In genomic region chr14:90140956-90141316, GRCh38 we compare ENCODE assay signal across 16 cellular contexts.
DNase-seq lines count a peak whose midpoint lies in the region; ATAC-seq and TF ChIP-seq lines count a peak whose summit lies in the region.
"Had no signal": no experiment of that assay in that cellular context is flagged by ENCODE, and none has a peak within 500 bp of the region (broad histone marks: within the 10 kb centered on the region; RNA-seq: fewer than 3 reads in every experiment).

No MANE protein-coding gene starts in this region.

- DNase-seq in NOMO-1 treated with DMSO at 0.1 percent for 48 hours (lab: John Stamatoyannopoulos, UW; ENCODE audit: unreplicated experiment) (peak; percentile 23), NOMO-1 treated with dmso at 0.1 percent for 144 hours (lab: John Stamatoyannopoulos, UW; ENCODE audit: unreplicated experiment) (no peak), RKO (ENCODE audit: low spot score) (peak; percentile 30), fibroblast of pulmonary artery (ENCODE audit: low read depth) (peak; percentile 48), amniotic stem cell (lab: John Stamatoyannopoulos, UW) (no peak), heart right ventricle (no peak)
- DNase-seq: activated CD4-positive, alpha-beta T cell treated with anti-CD3 and anti-CD28 coated beads, Interleukin-2, amount 10 ng/mL, durations not matched to agents 7 days and 5 days; left ventricle myocardium superior; nucleus accumbens; stimulated activated CD4-positive, alpha-beta T cell treated with anti-CD3 and anti-CD28 coated beads, Interleukin-15, amount 100 ng/mL, for 24 hours; T-helper 2 cell had no signal

- H3K4me1 ChIP-seq in skeletal muscle satellite cell (ENCODE audit: control insufficient read depth, insufficient read depth, low read length) (peaks cover 14% of the 10 kb centered on the region), heart right ventricle (no peaks in the 10 kb centered on the region)
- H3K4me1 ChIP-seq: breast epithelium had no signal

- peak overlapping the region; percentile 70 for H3K4me2 ChIP-seq in skeletal muscle satellite cell (ENCODE audit: low read length)

- no peaks in the 10 kb centered on the region for H3K36me3 ChIP-seq in skeletal muscle satellite cell (ENCODE audit: insufficient read depth, low read length)
- no peaks in the 10 kb centered on the region for H3K36me3 ChIP-seq in heart right ventricle
- H3K36me3 ChIP-seq: breast epithelium had no signal

- H3K9me3 ChIP-seq in skeletal muscle satellite cell (replicated peaks; ENCODE audit: low read length) (no peaks in the 10 kb centered on the region), heart right ventricle (no peaks in the 10 kb centered on the region)
- H3K9me3 ChIP-seq: breast epithelium had no signal

- intact Hi-C loops in heart right ventricle (cut with DNase I): no loop called here

- WGBS in heart right ventricle, 2 donors: 70 to 78% methylated on average over 5 of the region's 5 CpGs

- peaks cover 16% of the 10 kb centered on the region for H3K27me3 ChIP-seq in skeletal muscle satellite cell (ENCODE audit: control insufficient read depth, insufficient read depth, low read length)
- H3K27me3 ChIP-seq in heart right ventricle: peaks cover 0 to 3% (median 0%) of the 10 kb centered on the region in 7 donors
- H3K27me3 ChIP-seq: breast epithelium had no signal

- ATAC-seq in HG02981 (IDR thresholded peaks at IDR 0.05; ENCODE audit: unreplicated experiment) (no peak), heart right ventricle (no peak)
- ATAC-seq: GM12878, left ventricle myocardium superior had no signal

- H3K4me3 ChIP-seq in fibroblast of pulmonary artery (replicated peaks; ENCODE audit: low read depth, low read length) (no peak overlapping the region), skeletal muscle satellite cell (ENCODE audit: low read length) (peak overlapping the region; percentile 47), heart right ventricle (no peak overlapping the region)
- H3K4me3 ChIP-seq: breast epithelium, GM12878 had no signal

- H3K9ac ChIP-seq in skeletal muscle satellite cell (ENCODE audit: low read depth, low read length): no peak overlapping the region

- H3K27ac ChIP-seq in heart right ventricle: no peak overlapping the region
- H3K27ac ChIP-seq: breast epithelium, HL-60 had no signal

- TF ChIP-seq CTCF in fibroblast of pulmonary artery (IDR thresholded peaks at IDR 0.05; ENCODE audit: low read length, missing control alignments): no peak
- TF ChIP-seq CTCF in heart right ventricle (IDR thresholded peaks at IDR 0.05): no peak

Comparison
In these comparisons a context has a peak if more than half of its experiments do, and no peak if none do; other contexts are left out.
1. DNase-seq: peak in NOMO-1 treated with DMSO at 0.1 percent for 48 hours (single experiment), RKO (single experiment) and fibroblast of pulmonary artery (single experiment); none in NOMO-1 treated with dmso at 0.1 percent for 144 hours (single experiment), amniotic stem cell (single experiment) and heart right ventricle (0 of 2).